ENCODE assay signal across 12 cellular contexts in genomic region chr1:225461533-225462428, GRCh38. TPM values are rescaled to one million over a fixed set of nuclear protein-coding genes. Genes with fewer than 3 reads are reported as not detected.
DNase-seq lines count a peak whose midpoint lies in the region; ATAC-seq and TF ChIP-seq lines count a peak whose summit lies in the region.
"Had no signal": no experiment of that assay in that cellular context is flagged by ENCODE, and none has a peak within 500 bp of the region (broad histone marks: within the 10 kb centered on the region; RNA-seq: fewer than 3 reads in every experiment).

No MANE protein-coding gene starts in this region.

- peak; percentile 54 to 74 (median 69) for ATAC-seq in psoas muscle
- ATAC-seq in HG02678 (IDR thresholded peaks at IDR 0.05; ENCODE audit: unreplicated experiment) = no peak
- ATAC-seq in HG03354 (IDR thresholded peaks at IDR 0.05; ENCODE audit: poor library complexity, severe bottlenecking, unreplicated experiment) = no peak

- no peak overlapping the region for H3K4me3 Mint-ChIP-seq in dendritic cell treated with granulocyte-macrophage colony-stimulating factor and Interleukin-4, amounts not matched to agents 40 ng/mL and 50 ng/mL, for 4 days

- no peaks in the 10 kb centered on the region for H3K9me3 ChIP-seq in psoas muscle
- H3K9me3 ChIP-seq: upper lobe of right lung had no signal

- DNase-seq in SHP77 (lab: John Stamatoyannopoulos, UW) = peak; percentile 21 to 26
- DNase-seq in SHP77 treated with DMSO at 0.1 percent for 48 hours (lab: John Stamatoyannopoulos, UW) = no peak
- peak; percentile 22 for DNase-seq in M059J (ENCODE audit: low read depth)
- DNase-seq in psoas muscle = peak in 1 of 2 donors; percentile 56
- no peak for DNase-seq in dermis blood vessel endothelial cell
- DNase-seq: activated T-cell treated with anti-CD3 and anti-CD28 coated beads, Interleukin-2, amount 50 U/mL, for 1 hour; foreskin fibroblast; upper lobe of right lung had no signal

- peaks cover 72% of the 10 kb centered on the region for H3K4me1 Mint-ChIP-seq in dendritic cell treated with granulocyte-macrophage colony-stimulating factor and Interleukin-4, amounts not matched to agents 40 ng/mL and 50 ng/mL, for 4 days (ENCODE audit: low read depth)

- no peaks in the 10 kb centered on the region for H3K9me3 Mint-ChIP-seq in dendritic cell treated with granulocyte-macrophage colony-stimulating factor and Interleukin-4, amounts not matched to agents 40 ng/mL and 50 ng/mL, for 4 days

- H3K4me3 ChIP-seq in psoas muscle = no peak overlapping the region
- H3K4me3 ChIP-seq: upper lobe of right lung had no signal

- H3K27me3 ChIP-seq in psoas muscle (ENCODE audit: insufficient read depth in 3 of 3, low read length in 2 of 3) = no peaks in the 10 kb centered on the region
- H3K27me3 ChIP-seq: upper lobe of right lung had no signal

- no peak overlapping the region for H3K27ac ChIP-seq in psoas muscle
- H3K27ac ChIP-seq: KMS-11, upper lobe of right lung had no signal

- peak overlapping the region; percentile 62 for H3K27ac Mint-ChIP-seq in dendritic cell treated with granulocyte-macrophage colony-stimulating factor and Interleukin-4, amounts not matched to agents 40 ng/mL and 50 ng/mL, for 4 days

- intact Hi-C loops in dendritic cell treated with granulocyte-macrophage colony-stimulating factor and Interleukin-4, amounts not matched to agents 40 ng/mL and 50 ng/mL, for 4 days (cut with micrococcal nuclease) = no loop called here
- intact Hi-C loops in psoas muscle (cut with DNase I) = no loop called here

- 51 to 59% (median 54%) methylated on average over 17 to 19 of the region's 19 CpGs for WGBS in psoas muscle, 3 donors

- TF ChIP-seq CTCF in psoas muscle (IDR thresholded peaks at IDR 0.05) = no peak

- no peaks in the 10 kb centered on the region for H3K36me3 Mint-ChIP-seq in dendritic cell treated with granulocyte-macrophage colony-stimulating factor and Interleukin-4, amounts not matched to agents 40 ng/mL and 50 ng/mL, for 4 days (ENCODE audit: low read depth)

- no peaks in the 10 kb centered on the region for H3K4me1 ChIP-seq in psoas muscle

- no peaks in the 10 kb centered on the region for H3K27me3 Mint-ChIP-seq in dendritic cell treated with granulocyte-macrophage colony-stimulating factor and Interleukin-4, amounts not matched to agents 40 ng/mL and 50 ng/mL, for 4 days

- H3K36me3 ChIP-seq in psoas muscle (ENCODE audit: insufficient read depth in 1 of 2, low read depth in 1 of 2) = no peaks in the 10 kb centered on the region
- H3K36me3 ChIP-seq: upper lobe of right lung had no signal

RNA-seq across cellular contexts. Expression of gene LBR, which starts 33.9 kb away (rescaled TPM):
- total RNA-seq in M059J (2014; rRNA removed; shearing (Covaris generic)) = 40.7 and 57.1 TPM in 2 replicates
- 10 to 100 TPM; 11.6 to 22.8 (median 15.8) TPM for total RNA-seq in psoas muscle
- polyA plus RNA-seq in psoas muscle = 10 to 100 TPM in 2 of 3 donors, 1 to 10 TPM in 1; 6.8 to 15.6 (median 10.6) TPM
- total RNA-seq in dermis blood vessel endothelial cell = 132 and 156 TPM in 2 replicates

Comparison
In these comparisons a context has a peak if more than half of its experiments do, and no peak if none do; other contexts are left out.
1. DNase-seq: peak in SHP77 (2 of 2) and M059J (single experiment); none in SHP77 treated with DMSO at 0.1 percent for 48 hours (single experiment) and dermis blood vessel endothelial cell (single experiment).
2. ATAC-seq: peak in psoas muscle (4 of 4); none in HG02678 (single experiment) and HG03354 (single experiment).